In genomic region chr2:149572102-149572953, GRCh38 we compare ENCODE assay signal across 15 cellular contexts. TPM values are rescaled to one million over a fixed set of nuclear protein-coding genes. Genes with fewer than 3 reads are reported as not detected.
DNase-seq lines count a peak whose midpoint lies in the region; ATAC-seq and TF ChIP-seq lines count a peak whose summit lies in the region.
"Had no signal": no experiment of that assay in that cellular context is flagged by ENCODE, and none has a peak within 500 bp of the region (broad histone marks: within the 10 kb centered on the region; RNA-seq: fewer than 3 reads in every experiment).

No MANE protein-coding gene starts in this region.

- H3K4me3 ChIP-seq in colonic mucosa (no peak overlapping the region), thoracic aorta (no peak overlapping the region)
- H3K4me3 ChIP-seq: GM23338, SJCRH30 had no signal

- ATAC-seq in thoracic aorta (ENCODE audit: insufficient number of reproducible peaks, low FRiP score, low read depth) = peak; percentile 36
- no peak for ATAC-seq in GM19452 (IDR thresholded peaks at IDR 0.05; ENCODE audit: unreplicated experiment)
- ATAC-seq: GM23338 had no signal

- H3K27me3 ChIP-seq in colonic mucosa (no peaks in the 10 kb centered on the region), thoracic aorta (replicated peaks; ENCODE audit: insufficient read depth) (no peaks in the 10 kb centered on the region)
- H3K27me3 ChIP-seq: SJCRH30 had no signal

- H3K36me3 ChIP-seq in colonic mucosa (peaks cover 5% of the 10 kb centered on the region), thoracic aorta (peaks cover 27% of the 10 kb centered on the region)

- TF ChIP-seq CTCF in colonic mucosa (IDR thresholded peaks at IDR 0.05) = no peak
- TF ChIP-seq CTCF in mesothelial cell of epicardium (IDR thresholded peaks at IDR 0.05; ENCODE audit: unreplicated experiment) = no peak
- TF ChIP-seq CTCF in thoracic aorta (IDR thresholded peaks at IDR 0.05) = no peak

- H3K27ac ChIP-seq in colonic mucosa = peak overlapping the region; percentile 38
- H3K27ac ChIP-seq in thoracic aorta = peak overlapping the region; percentile 2 to 53
- H3K27ac ChIP-seq: SJCRH30 had no signal

- H3K4me1 ChIP-seq in colonic mucosa = peaks cover 8% of the 10 kb centered on the region
- peaks cover 18 to 25% of the 10 kb centered on the region in 2 donors for H3K4me1 ChIP-seq in thoracic aorta (ENCODE audit: control insufficient read depth in 1 of 2, low read depth in 2 of 2)
- H3K4me1 ChIP-seq: SJCRH30 had no signal

- H3K27ac Mint-ChIP-seq in activated T-cell treated with anti-CD3 and anti-CD28 coated beads, Interleukin-2, amount 50 U/mL, for 24 hours = peak overlapping the region; percentile 74
- H3K27ac Mint-ChIP-seq in mesothelial cell of epicardium = peak overlapping the region; percentile 60
- H3K27ac Mint-ChIP-seq: GM23338 had no signal

- no peaks in the 10 kb centered on the region for H3K27me3 Mint-ChIP-seq in activated T-cell treated with anti-CD3 and anti-CD28 coated beads, Interleukin-2, amount 50 U/mL, for 24 hours
- no peaks in the 10 kb centered on the region for H3K27me3 Mint-ChIP-seq in mesothelial cell of epicardium (ENCODE audit: low read depth)

- peaks cover 13% of the 10 kb centered on the region for H3K4me1 Mint-ChIP-seq in activated T-cell treated with anti-CD3 and anti-CD28 coated beads, Interleukin-2, amount 50 U/mL, for 24 hours (ENCODE audit: low read depth)
- H3K4me1 Mint-ChIP-seq in mesothelial cell of epicardium = peaks cover 5% of the 10 kb centered on the region
- H3K4me1 Mint-ChIP-seq: GM23338 had no signal

- H3K4me3 Mint-ChIP-seq in activated T-cell treated with anti-CD3 and anti-CD28 coated beads, Interleukin-2, amount 50 U/mL, for 24 hours = no peak overlapping the region
- H3K4me3 Mint-ChIP-seq in mesothelial cell of epicardium = no peak overlapping the region
- H3K4me3 Mint-ChIP-seq: GM23338 had no signal

- intact Hi-C loops in colonic mucosa (cut with DNase I) = no loop called here

- peak overlapping the region in 1 of 2 donors; percentile 22 for H3K9ac ChIP-seq in colonic mucosa (ENCODE audit: low read depth in 2 of 2, low read length in 2 of 2)

- H3K9me3 ChIP-seq in colonic mucosa (no peaks in the 10 kb centered on the region), thoracic aorta (no peaks in the 10 kb centered on the region)
- H3K9me3 ChIP-seq: SJCRH30 had no signal

- no peak for DNase-seq in activated T-cell treated with anti-CD3 and anti-CD28 coated beads, Interleukin-2, amount 50 U/mL, for 24 hours
- no peak for DNase-seq in activated T-cell treated with anti-CD3 and anti-CD28 coated beads, Interleukin-2, amount 50 U/mL, for 1 hour
- DNase-seq in colonic mucosa (peak; percentile 28), mesothelial cell of epicardium (ENCODE audit: low spot score in 2 of 2, unreplicated experiment in 2 of 2) (no peak), thoracic aorta (ENCODE audit: low spot score) (no peak), LoVo (ENCODE audit: low spot score) (no peak), iPS-NIHi11 (ENCODE audit: low spot score) (no peak)
- DNase-seq: activated naive CD4-positive, alpha-beta T cell treated with Interleukin-2 at 50 U/mL for 16 hours; Calu3; GDM1; NCI-H2171 treated with DMSO at 0.1 percent for 48 hours; SJCRH30; stimulated activated CD4-positive, alpha-beta T cell treated with anti-CD3 and anti-CD28 coated beads, Interleukin-4, amount 100 ng/mL, for 24 hours had no signal

- no peaks in the 10 kb centered on the region for H3K9me3 Mint-ChIP-seq in activated T-cell treated with anti-CD3 and anti-CD28 coated beads, Interleukin-2, amount 50 U/mL, for 24 hours
- H3K9me3 Mint-ChIP-seq in mesothelial cell of epicardium = no peaks in the 10 kb centered on the region
- H3K9me3 Mint-ChIP-seq: GM23338 had no signal

- peaks cover 82% of the 10 kb centered on the region for H3K36me3 Mint-ChIP-seq in activated T-cell treated with anti-CD3 and anti-CD28 coated beads, Interleukin-2, amount 50 U/mL, for 24 hours (ENCODE audit: low read depth)
- H3K36me3 Mint-ChIP-seq in mesothelial cell of epicardium = peaks cover 28% of the 10 kb centered on the region

RNA-seq across cellular contexts. Expression of gene MMADHC, which starts 15.2 kb away (rescaled TPM):
- 100 to 1,000 TPM; 110 to 127 TPM for total RNA-seq in colonic mucosa
- total RNA-seq in mesothelial cell of epicardium = 92.8 to 99.6 TPM (median 99.5 TPM) in 3 replicates
- total RNA-seq in thoracic aorta = 100 to 1,000 TPM in 1 of 2 donors, 10 to 100 TPM in 1; 62.2 to 280 TPM
